ENCODE assay signal across 19 cellular contexts in the genomic region with DNA sequence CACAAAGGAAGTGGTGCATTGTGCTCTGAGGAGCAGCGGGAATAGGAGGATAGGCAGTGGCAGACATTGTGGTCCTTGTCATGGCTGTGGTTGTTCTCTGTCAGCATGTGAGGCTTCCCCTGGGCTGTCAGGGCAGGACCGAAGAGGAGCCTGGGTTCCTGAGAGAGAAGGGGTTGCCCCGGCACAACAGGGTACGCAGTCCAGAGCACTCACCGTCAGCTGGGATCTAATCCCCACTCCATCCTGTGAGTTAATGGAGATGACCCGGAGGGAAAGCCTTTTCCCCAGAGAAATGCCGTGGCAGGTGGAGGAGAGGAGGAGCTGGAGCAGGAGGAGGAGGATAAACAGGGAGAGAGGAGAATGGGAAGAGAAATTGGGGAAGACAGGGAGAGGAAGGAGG.
"Had no signal": no experiment of that assay in that cellular context is flagged by ENCODE, and none has a peak within 500 bp of the region (broad histone marks: within the 10 kb centered on the region; RNA-seq: fewer than 3 reads in every experiment).

No MANE protein-coding gene starts in this region.

- H3K4me3 ChIP-seq: breast epithelium, left lung, transverse colon, vagina had no signal

- ATAC-seq: activated T-cell treated with anti-CD3 and anti-CD28 coated beads, Interleukin-2, amount 50 U/mL, for 72 hours; effector memory CD8-positive, alpha-beta T cell; left lung; right cardiac atrium had no signal

- H3K27me3 ChIP-seq: breast epithelium, transverse colon, vagina had no signal

- H3K4me1 ChIP-seq: breast epithelium, left lung, transverse colon, vagina had no signal

- H3K9me3 ChIP-seq: breast epithelium, left lung, transverse colon, vagina had no signal

- DNase-seq: activated CD4-positive, alpha-beta T cell treated with anti-CD3 and anti-CD28 coated beads, Interleukin-2, amount 50 U/mL, for 1 hour; activated CD4-positive, CD25-positive, alpha-beta regulatory T cell treated with anti-CD3 and anti-CD28 coated beads, Interleukin-2, amount 50 U/mL, for 72 hours; activated effector memory CD4-positive, alpha-beta T cell treated with anti-CD3 and anti-CD28 coated beads, Interleukin-2, amount 50 U/mL, for 16 hours; activated naive CD4-positive, alpha-beta T cell treated with anti-CD3 and anti-CD28 coated beads, Interleukin-2, amount 50 U/mL, for 16 hours; activated T-cell treated with anti-CD3 and anti-CD28 coated beads, Interleukin-2, amount 50 U/mL, for 72 hours; aorta; cerebellar nuclear complex; dermis blood vessel endothelial cell; effector memory CD8-positive, alpha-beta T cell; foreskin fibroblast; hypothalamus; kidney; mammary epithelial cell; nephron progenitor cell; right cardiac atrium; transverse colon had no signal

- H3K27ac ChIP-seq: breast epithelium, left lung, transverse colon, vagina had no signal

- H3K36me3 ChIP-seq: breast epithelium, left lung, transverse colon, vagina had no signal
